In the genomic region with DNA sequence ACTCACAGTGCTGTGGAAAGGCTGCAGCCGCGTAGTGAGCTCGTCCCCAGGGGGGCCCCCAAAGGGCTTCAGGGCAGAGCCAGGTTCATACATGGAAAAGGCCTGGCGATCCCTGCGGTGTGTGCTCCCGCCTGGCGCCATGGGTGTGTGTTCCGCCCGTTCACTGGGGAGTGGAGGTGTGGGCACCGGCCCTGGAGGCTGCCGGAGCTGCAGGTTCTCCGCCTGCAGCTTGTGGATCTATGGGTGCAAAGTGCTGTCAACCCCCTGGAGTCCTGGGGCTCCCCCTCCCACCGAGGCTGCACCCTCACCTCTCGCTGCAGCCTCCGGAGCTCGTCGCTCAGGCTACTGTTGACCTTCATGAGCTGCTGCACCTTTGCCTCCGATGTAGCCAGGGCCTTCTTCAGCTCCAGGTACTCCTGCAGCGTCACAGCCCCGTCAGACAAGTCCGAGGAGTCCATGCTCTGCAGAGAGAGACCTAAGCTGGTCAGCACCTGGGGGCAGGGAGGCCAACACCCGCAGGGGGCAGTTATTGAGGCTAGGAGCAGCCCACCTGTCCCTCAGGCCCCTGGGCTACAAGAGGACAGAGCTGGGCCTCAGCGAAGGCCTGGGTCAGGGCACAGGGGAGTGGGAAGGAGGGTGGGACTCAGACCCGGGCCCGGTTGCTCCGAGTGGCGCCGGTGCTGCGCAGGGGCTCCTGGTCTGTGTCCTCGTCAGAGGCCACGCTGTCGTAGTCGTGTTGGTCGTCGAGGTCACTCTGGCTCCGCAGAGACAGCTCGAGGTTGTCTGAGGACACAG, we compare ENCODE assay signal across 23 cellular contexts. TPM values are rescaled to one million over a fixed set of nuclear protein-coding genes. Genes with fewer than 3 reads are reported as not detected.
A peak's percentile ranks its signal among the peaks of the same experiment; 100 is the strongest.
DNase-seq lines count a peak whose midpoint lies in the region; ATAC-seq, FAIRE-seq and TF ChIP-seq lines count a peak whose summit lies in the region.
"Had no signal": no experiment of that assay in that cellular context is flagged by ENCODE, and none has a peak within 500 bp of the region (broad histone marks: within the 10 kb centered on the region; RNA-seq: fewer than 3 reads in every experiment).

No MANE protein-coding gene starts in this region.

- no peak for ATAC-seq in K562
- ATAC-seq: gastrocnemius medialis; naive thymus-derived CD4-positive, alpha-beta T cell; SK-N-SH treated with all-trans-retinoic acid at 6 μM for 48 hours; WTC11 had no signal

- peak overlapping the region; percentile 59; the same call in 1 of the 2 replicates for H3K27ac ChIP-seq in BLaER1
- H3K27ac ChIP-seq in K562 (ENCODE audit: extremely low read depth, low read depth, low read length), result no peak overlapping the region
- H3K27ac ChIP-seq in CD8-positive, alpha-beta memory T cell (ENCODE audit: low read depth, low read length), result no peak overlapping the region
- H3K27ac ChIP-seq: gastrocnemius medialis, parathyroid adenoma, thyroid gland had no signal

- CTCF ChIA-PET in K562 (lab: Yijun Ruan, JAX; ENCODE audit: low intra/inter-chr PET ratio), result no interaction called here
- CTCF ChIA-PET in CD8-positive, alpha-beta memory T cell (lab: Charles Lee), result interaction anchor here (1.2 to 26.2 kb wide), 6 partner anchors 8 to 202 kb away, joined by 3 to 436 read pairs (median 42); a partner anchor contains a TSS

- H3K36me3 ChIP-seq in BLaER1 (peaks cover 92% of the 10 kb centered on the region), K562 (ENCODE audit: control insufficient read depth, insufficient read depth, low read length) (peaks cover 62% of the 10 kb centered on the region; the same call in 2 of the 3 replicates)
- peaks cover 3% of the 10 kb centered on the region for H3K36me3 ChIP-seq in CD8-positive, alpha-beta memory T cell (ENCODE audit: insufficient read depth, low read length)

- peaks cover 0 to 2% of the 10 kb centered on the region in 2 donors for H3K27me3 Mint-ChIP-seq in CD8-positive, alpha-beta memory T cell
- H3K27me3 Mint-ChIP-seq: CD4-positive, CD25-positive, alpha-beta regulatory T cell; naive thymus-derived CD4-positive, alpha-beta T cell had no signal

- TSS peak; percentile 41 for BruUV-seq in K562 (replicated peaks; lab: Mats Ljungman, UMichigan)

- TF ChIP-seq EP300 in K562 (IDR thresholded peaks at IDR 0.05; ENCODE audit: low read length), result no peak

- peaks cover 66% of the 10 kb centered on the region for H3K4me1 ChIP-seq in BLaER1
- H3K4me1 ChIP-seq in K562 (replicated peaks in 1 of 2; ENCODE audit: control insufficient read depth in 2 of 2, insufficient read depth in 2 of 2, low read length in 2 of 2), result peaks cover 0 to 57% of the 10 kb centered on the region in 2 experiments; a peak in 2 of 5 replicates
- H3K4me1 ChIP-seq in CD8-positive, alpha-beta memory T cell (ENCODE audit: insufficient read depth, low read length), result peaks cover 6% of the 10 kb centered on the region
- H3K4me1 ChIP-seq: parathyroid adenoma had no signal

- no peaks in the 10 kb centered on the region for H3K9me3 ChIP-seq in BLaER1
- H3K9me3 ChIP-seq in K562 (replicated peaks; ENCODE audit: control insufficient read depth, insufficient read depth, low read depth, low read length), result no peaks in the 10 kb centered on the region
- H3K9me3 ChIP-seq in CD8-positive, alpha-beta memory T cell (ENCODE audit: low read length), result no peaks in the 10 kb centered on the region
- H3K9me3 ChIP-seq: gastrocnemius medialis, thyroid gland had no signal

- no peak overlapping the region for H2AFZ ChIP-seq in K562 (ENCODE audit: low read depth, low read length)
- H2AFZ ChIP-seq: parathyroid adenoma had no signal

- H3K27me3 ChIP-seq in BLaER1, result no peaks in the 10 kb centered on the region
- no peaks in the 10 kb centered on the region for H3K27me3 ChIP-seq in K562 (ENCODE audit: control insufficient read depth in 2 of 2, insufficient read depth in 2 of 2, low read length in 2 of 2)
- H3K27me3 ChIP-seq in CD8-positive, alpha-beta memory T cell (ENCODE audit: insufficient read depth, low read length, poor library complexity, severe bottlenecking), result no peaks in the 10 kb centered on the region
- H3K27me3 ChIP-seq: gastrocnemius medialis, thyroid gland had no signal

- FAIRE-seq in K562 (lab: Jason Lieb, UNC), result no peak
- FAIRE-seq: H54 had no signal

- no peaks in the 10 kb centered on the region for H3K79me2 ChIP-seq in K562 (ENCODE audit: control insufficient read depth, insufficient read depth, low read length)

- intact Hi-C loops in K562 (cut with micrococcal nuclease), result no loop called here

- peaks cover 0 to 69% (median 4%) of the 10 kb centered on the region in 3 donors for H3K36me3 Mint-ChIP-seq in CD8-positive, alpha-beta memory T cell

- H3K9me1 ChIP-seq in K562 (ENCODE audit: control insufficient read depth, insufficient read depth, low read length), result peaks cover 3% of the 10 kb centered on the region

- H3K4me3 ChIP-seq in BLaER1 (no peak overlapping the region), K562 (no peak overlapping the region)
- H3K4me3 ChIP-seq in CD8-positive, alpha-beta memory T cell (ENCODE audit: low read length), result no peak overlapping the region
- H3K4me3 ChIP-seq: gastrocnemius medialis, thyroid gland had no signal

- no peaks in the 10 kb centered on the region for H3K9me3 Mint-ChIP-seq in CD8-positive, alpha-beta memory T cell
- H3K9me3 Mint-ChIP-seq: naive thymus-derived CD4-positive, alpha-beta T cell; WTC11 had no signal

- 87% methylated on average over 35 of the region's 37 CpGs for WGBS in K562 (ENCODE audit: insufficient coverage, low coverage, missing lambda C conversion rate)

- DNase-seq in K562 (ENCODE audit: extremely low read depth in 1 of 4, low spot score in 3 of 4), result no peak
- DNase-seq in CD8-positive, alpha-beta memory T cell, result no peak
- DNase-seq in activated CD8-positive, alpha-beta memory T cell treated with anti-CD3 and anti-CD28 coated beads, Interleukin-2, amount 50 U/mL, for 48 hours, result no peak
- DNase-seq: activated CD4-positive, alpha-beta T cell treated with anti-CD3 and anti-CD28 coated beads, Interleukin-2, amount 50 U/mL, for 48 hours; activated naive CD4-positive, alpha-beta T cell treated with Interleukin-2 at 50 U/mL for 16 hours; activated T-cell treated with anti-CD3 and anti-CD28 coated beads for 4 hours; anterior cingulate cortex; CD4-positive, CD25-positive, alpha-beta regulatory T cell; central memory CD4-positive, alpha-beta T cell; effector CD4-positive, alpha-beta T cell; gastrocnemius medialis; GF-D8; mesendoderm; naive thymus-derived CD4-positive, alpha-beta T cell; NCI-H510A; NK-92 treated with Interleukin-12 subunit alpha and Interleukin-12 subunit beta, amount 100 ng/mL, for 24 hours; stimulated activated naive CD4-positive, alpha-beta T cell; thyroid gland had no signal

- no peak overlapping the region for H3K4me3 Mint-ChIP-seq in CD8-positive, alpha-beta memory T cell
- H3K4me3 Mint-ChIP-seq: CD4-positive, CD25-positive, alpha-beta regulatory T cell; naive thymus-derived CD4-positive, alpha-beta T cell; WTC11 had no signal

- H3K9ac ChIP-seq in BLaER1 (peak overlapping the region; percentile 57), K562 (ENCODE audit: insufficient read depth in 1 of 2, low read depth in 2 of 2, low read length in 2 of 2) (peak overlapping the region in 1 of 2 experiments; percentile 50; a peak in 1 of 4 replicates)
- H3K9ac ChIP-seq: parathyroid adenoma had no signal

- POLR2A ChIA-PET in K562 (lab: Yijun Ruan, JAX), result interaction anchor here (1.1 to 3.6 kb wide), 2 partner anchors 11 to 39 kb away, joined by 3 to 25 read pairs; no protein-coding TSS in a partner anchor
- POLR2A ChIA-PET in CD8-positive, alpha-beta memory T cell (lab: Charles Lee), result interaction anchor here (0.5 to 1.1 kb wide), 3 partner anchors 15 to 191 kb away, joined by 4 to 6 read pairs (median 4); no protein-coding TSS in a partner anchor

- TF ChIP-seq POLR2A in K562 (conservative IDR thresholded peaks at IDR 0.05), result no peak

- H4K20me1 ChIP-seq in BLaER1, result peaks cover 93% of the 10 kb centered on the region
- no peaks in the 10 kb centered on the region for H4K20me1 ChIP-seq in K562 (replicated peaks; ENCODE audit: control insufficient read depth, insufficient read depth, low read length)

- H3K27ac Mint-ChIP-seq in CD8-positive, alpha-beta memory T cell, result no peak overlapping the region
- H3K27ac Mint-ChIP-seq: CD4-positive, CD25-positive, alpha-beta regulatory T cell; WTC11 had no signal

- H3K4me2 ChIP-seq in BLaER1 (peak overlapping the region; percentile 59), K562 (ENCODE audit: insufficient read depth, low read length) (no peak overlapping the region)

- H3K4me1 Mint-ChIP-seq in CD8-positive, alpha-beta memory T cell, result peaks cover 5 to 12% (median 6%) of the 10 kb centered on the region in 3 donors

- no peak for TF ChIP-seq CTCF in K562 (IDR thresholded peaks at IDR 0.05 in 2 of 3, conservative IDR thresholded peaks at IDR 0.05 in 1 of 3; ENCODE audit: insufficient read depth in 2 of 3, low read depth in 1 of 3, low read length in 3 of 3)

- in situ Hi-C loops in K562 (cut with MboI), result no loop called here

- no peak for TF ChIP-seq RAD21 in K562 (CRISPR knock-in tag; conservative IDR thresholded peaks at IDR 0.05 in 1 of 2, IDR thresholded peaks at IDR 0.05 in 1 of 2)

RNA-seq across cellular contexts. Expression of a gene that starts 7.9 kb away (rescaled TPM):
- 13.5 and 50.0 TPM in 2 replicates for total RNA-seq in K562 (2011; cell fraction: chromatin; rRNA removed; ENCODE audit: low replicate concordance)
- total RNA-seq in K562 (2011; cell fraction: nucleolus; rRNA removed), result 63.0 and 73.5 TPM in 2 replicates
- total RNA-seq in K562 (2011; cell fraction: nucleoplasm; rRNA removed), result 36.1 and 46.0 TPM in 2 replicates
- total RNA-seq in K562 (2014; rRNA removed), result 25.2 and 27.6 TPM in 2 replicates
- total RNA-seq in K562 (2014; rRNA removed; fragmentation: Illumina TruSeq; extraction: Trizol), result 1.8 and 3.3 TPM in 2 replicates
- total RNA-seq in K562 (2015; rRNA removed; fragmentation: Illumina TruSeq; extraction: Trizol), result 13.0 and 13.9 TPM in 2 replicates
- total RNA-seq in K562 (2021), result 24.5 and 28.3 TPM in 2 replicates
- 9.1 and 10.3 TPM in 2 replicates for polyA plus RNA-seq in K562 (2011; rRNA removed)
- polyA plus RNA-seq in K562 (2011; cell fraction: cytosol; rRNA removed), result 9.9 and 48.3 TPM in 2 replicates
- polyA plus RNA-seq in K562 (2011; cell fraction: nucleus; rRNA removed), result 48.7 and 101 TPM in 2 replicates
- 16.9 and 38.4 TPM in 2 replicates for polyA plus RNA-seq in K562 (2012)
- 4.7 and 13.5 TPM in 2 replicates for polyA plus RNA-seq in K562 (2014; fragmentation: Illumina TruSeq; extraction: Trizol)
- polyA plus RNA-seq in K562 (2014; fragmentation: Nextera tagmentation; extraction: Ambion mirVana), result under 1 TPM; 0.08 to 0.13 TPM
- 23.8 and 27.2 TPM in 2 replicates for polyA plus RNA-seq in K562 (2014; rRNA removed)
- polyA minus RNA-seq in K562 (2011; rRNA and poly(A)+ RNA removed), result 1.5 and 4.3 TPM in 2 replicates
- polyA minus RNA-seq in K562 (2011; cell fraction: cytosol; rRNA and poly(A)+ RNA removed), result 16.0 and 22.0 TPM in 2 replicates
- 17.6 and 17.8 TPM in 2 replicates for polyA minus RNA-seq in K562 (2011; cell fraction: nucleus; rRNA and poly(A)+ RNA removed)
- 10 to 100 TPM; 71.3 to 75.5 TPM for total RNA-seq in CD8-positive, alpha-beta memory T cell
- polyA plus RNA-seq in CD8-positive, alpha-beta memory T cell, result 33.1 TPM

RNA-seq across cellular contexts. Expression of a gene that starts 9.6 kb away (rescaled TPM):
- 4.0 and 8.2 TPM in 2 replicates for total RNA-seq in K562 (2011; cell fraction: chromatin; rRNA removed; ENCODE audit: low replicate concordance)
- 6.7 and 7.8 TPM in 2 replicates for total RNA-seq in K562 (2011; cell fraction: nucleolus; rRNA removed)
- total RNA-seq in K562 (2011; cell fraction: nucleoplasm; rRNA removed), result 4.4 and 5.1 TPM in 2 replicates
- total RNA-seq in K562 (2014; rRNA removed), result 2.4 and 3.1 TPM in 2 replicates
- 2.0 and 2.2 TPM in 2 replicates for total RNA-seq in K562 (2014; rRNA removed; fragmentation: Illumina TruSeq; extraction: Trizol)
- 3.8 and 4.2 TPM in 2 replicates for total RNA-seq in K562 (2015; rRNA removed; fragmentation: Illumina TruSeq; extraction: Trizol)
- total RNA-seq in K562 (2021), result 4.0 and 4.2 TPM in 2 replicates
- polyA plus RNA-seq in K562 (2011; rRNA removed), result 0.85 and 1.8 TPM in 2 replicates
- 0.83 and 3.0 TPM in 2 replicates for polyA plus RNA-seq in K562 (2011; cell fraction: cytosol; rRNA removed)
- polyA plus RNA-seq in K562 (2011; cell fraction: nucleus; rRNA removed), result 1.4 and 2.9 TPM in 2 replicates
- polyA plus RNA-seq in K562 (2012), result 3.2 and 5.4 TPM in 2 replicates
- 2.4 and 2.5 TPM in 2 replicates for polyA plus RNA-seq in K562 (2014; fragmentation: Illumina TruSeq; extraction: Trizol)
- under 1 TPM; 0.85 to 0.97 TPM for polyA plus RNA-seq in K562 (2014; fragmentation: Nextera tagmentation; extraction: Ambion mirVana)
- 2.1 and 2.9 TPM in 2 replicates for polyA plus RNA-seq in K562 (2014; rRNA removed)
- 1.6 and 3.6 TPM in 2 replicates for polyA minus RNA-seq in K562 (2011; rRNA and poly(A)+ RNA removed)
- polyA minus RNA-seq in K562 (2011; cell fraction: cytosol; rRNA and poly(A)+ RNA removed), result 1.5 and 2.9 TPM in 2 replicates
- 1.7 and 2.8 TPM in 2 replicates for polyA minus RNA-seq in K562 (2011; cell fraction: nucleus; rRNA and poly(A)+ RNA removed)
- 10 to 100 TPM; 18.3 to 19.3 TPM for total RNA-seq in CD8-positive, alpha-beta memory T cell
- polyA plus RNA-seq in CD8-positive, alpha-beta memory T cell, result 22.6 TPM

RNA-seq across cellular contexts. Expression of a gene that starts 13.0 kb away (rescaled TPM):
- total RNA-seq in K562 (2011; cell fraction: chromatin; rRNA removed; ENCODE audit: low replicate concordance), result 26.1 and 92.6 TPM in 2 replicates
- total RNA-seq in K562 (2011; cell fraction: nucleolus; rRNA removed), result 53.0 and 61.9 TPM in 2 replicates
- total RNA-seq in K562 (2011; cell fraction: nucleoplasm; rRNA removed), result 24.8 and 33.5 TPM in 2 replicates
- 22.6 and 27.5 TPM in 2 replicates for total RNA-seq in K562 (2014; rRNA removed)
- total RNA-seq in K562 (2014; rRNA removed; fragmentation: Illumina TruSeq; extraction: Trizol), result 7.2 and 11.4 TPM in 2 replicates
- total RNA-seq in K562 (2015; rRNA removed; fragmentation: Illumina TruSeq; extraction: Trizol), result 17.1 and 17.3 TPM in 2 replicates
- 31.3 and 35.3 TPM in 2 replicates for total RNA-seq in K562 (2021)
- 15.9 and 16.5 TPM in 2 replicates for polyA plus RNA-seq in K562 (2011; rRNA removed)
- polyA plus RNA-seq in K562 (2011; cell fraction: cytosol; rRNA removed), result 12.4 and 42.3 TPM in 2 replicates
- polyA plus RNA-seq in K562 (2011; cell fraction: nucleus; rRNA removed), result 30.8 and 82.9 TPM in 2 replicates
- polyA plus RNA-seq in K562 (2012), result 22.2 and 29.8 TPM in 2 replicates
- polyA plus RNA-seq in K562 (2014; fragmentation: Illumina TruSeq; extraction: Trizol), result 29.9 and 31.2 TPM in 2 replicates
- under 1 TPM; 0.35 to 0.38 TPM for polyA plus RNA-seq in K562 (2014; fragmentation: Nextera tagmentation; extraction: Ambion mirVana)
- 21.4 and 21.6 TPM in 2 replicates for polyA plus RNA-seq in K562 (2014; rRNA removed)
- 7.8 and 14.8 TPM in 2 replicates for polyA minus RNA-seq in K562 (2011; rRNA and poly(A)+ RNA removed)
- 22.0 and 24.6 TPM in 2 replicates for polyA minus RNA-seq in K562 (2011; cell fraction: cytosol; rRNA and poly(A)+ RNA removed)
- 21.4 and 31.9 TPM in 2 replicates for polyA minus RNA-seq in K562 (2011; cell fraction: nucleus; rRNA and poly(A)+ RNA removed)
- 10 to 100 TPM; 69.7 to 69.8 TPM for total RNA-seq in CD8-positive, alpha-beta memory T cell
- 25.7 TPM for polyA plus RNA-seq in CD8-positive, alpha-beta memory T cell

RNA-seq across cellular contexts. Expression of a gene that starts 16.5 kb away (rescaled TPM):
- 17.2 and 53.9 TPM in 2 replicates for total RNA-seq in K562 (2011; cell fraction: chromatin; rRNA removed; ENCODE audit: low replicate concordance)
- 37.9 and 41.4 TPM in 2 replicates for total RNA-seq in K562 (2011; cell fraction: nucleolus; rRNA removed)
- 20.8 and 22.1 TPM in 2 replicates for total RNA-seq in K562 (2011; cell fraction: nucleoplasm; rRNA removed)
- 15.8 and 17.1 TPM in 2 replicates for total RNA-seq in K562 (2014; rRNA removed)
- 2.5 and 3.5 TPM in 2 replicates for total RNA-seq in K562 (2014; rRNA removed; fragmentation: Illumina TruSeq; extraction: Trizol)
- 4.3 and 5.0 TPM in 2 replicates for total RNA-seq in K562 (2015; rRNA removed; fragmentation: Illumina TruSeq; extraction: Trizol)
- total RNA-seq in K562 (2021), result 22.3 and 28.1 TPM in 2 replicates
- 4.6 and 6.5 TPM in 2 replicates for polyA plus RNA-seq in K562 (2011; rRNA removed)
- polyA plus RNA-seq in K562 (2011; cell fraction: cytosol; rRNA removed), result 3.9 and 14.6 TPM in 2 replicates
- 28.4 and 73.6 TPM in 2 replicates for polyA plus RNA-seq in K562 (2011; cell fraction: nucleus; rRNA removed)
- 9.4 and 11.3 TPM in 2 replicates for polyA plus RNA-seq in K562 (2012)
- 10.3 and 11.7 TPM in 2 replicates for polyA plus RNA-seq in K562 (2014; fragmentation: Illumina TruSeq; extraction: Trizol)
- under 1 TPM; 0.15 to 0.59 TPM for polyA plus RNA-seq in K562 (2014; fragmentation: Nextera tagmentation; extraction: Ambion mirVana)
- polyA plus RNA-seq in K562 (2014; rRNA removed), result 14.2 and 15.6 TPM in 2 replicates
- 2.5 and 3.7 TPM in 2 replicates for polyA minus RNA-seq in K562 (2011; rRNA and poly(A)+ RNA removed)
- 8.7 and 9.4 TPM in 2 replicates for polyA minus RNA-seq in K562 (2011; cell fraction: cytosol; rRNA and poly(A)+ RNA removed)
- 11.3 and 11.8 TPM in 2 replicates for polyA minus RNA-seq in K562 (2011; cell fraction: nucleus; rRNA and poly(A)+ RNA removed)
- total RNA-seq in CD8-positive, alpha-beta memory T cell, result 10 to 100 TPM; 20.8 to 21.8 TPM
- 0.35 TPM for polyA plus RNA-seq in CD8-positive, alpha-beta memory T cell

RNA-seq across cellular contexts. Expression of a gene that starts 46.3 kb away (rescaled TPM):
- 15.2 and 53.0 TPM in 2 replicates for total RNA-seq in K562 (2011; cell fraction: chromatin; rRNA removed; ENCODE audit: low replicate concordance)
- 19.7 and 21.4 TPM in 2 replicates for total RNA-seq in K562 (2011; cell fraction: nucleolus; rRNA removed)
- total RNA-seq in K562 (2011; cell fraction: nucleoplasm; rRNA removed), result 13.7 and 15.3 TPM in 2 replicates
- 2.8 and 2.9 TPM in 2 replicates for total RNA-seq in K562 (2014; rRNA removed)
- 0.47 and 0.64 TPM in 2 replicates for total RNA-seq in K562 (2014; rRNA removed; fragmentation: Illumina TruSeq; extraction: Trizol)
- 1.7 and 2.5 TPM in 2 replicates for total RNA-seq in K562 (2015; rRNA removed; fragmentation: Illumina TruSeq; extraction: Trizol)
- 4.4 TPM in 2 replicates for total RNA-seq in K562 (2021)
- 9.8 and 11.9 TPM in 2 replicates for polyA plus RNA-seq in K562 (2011; rRNA removed)
- 4.9 and 9.8 TPM in 2 replicates for polyA plus RNA-seq in K562 (2011; cell fraction: cytosol; rRNA removed)
- polyA plus RNA-seq in K562 (2011; cell fraction: nucleus; rRNA removed), result 96.7 and 310 TPM in 2 replicates
- polyA plus RNA-seq in K562 (2012), result 4.9 and 6.6 TPM in 2 replicates
- 2.4 and 3.1 TPM in 2 replicates for polyA plus RNA-seq in K562 (2014; fragmentation: Illumina TruSeq; extraction: Trizol)
- polyA plus RNA-seq in K562 (2014; fragmentation: Nextera tagmentation; extraction: Ambion mirVana), result under 1 TPM; 0.04 to 0.11 TPM
- polyA plus RNA-seq in K562 (2014; rRNA removed), result 6.6 and 9.1 TPM in 2 replicates
- polyA minus RNA-seq in K562 (2011; rRNA and poly(A)+ RNA removed), result 5.3 and 14.2 TPM in 2 replicates
- 2.5 and 5.4 TPM in 2 replicates for polyA minus RNA-seq in K562 (2011; cell fraction: cytosol; rRNA and poly(A)+ RNA removed)
- polyA minus RNA-seq in K562 (2011; cell fraction: nucleus; rRNA and poly(A)+ RNA removed), result 15.4 and 24.0 TPM in 2 replicates
- 1 to 10 TPM; 2.5 to 2.9 TPM for total RNA-seq in CD8-positive, alpha-beta memory T cell
- polyA plus RNA-seq in CD8-positive, alpha-beta memory T cell, result 0.17 TPM
